ENCODE assay signal across 27 cellular contexts in the genomic region with DNA sequence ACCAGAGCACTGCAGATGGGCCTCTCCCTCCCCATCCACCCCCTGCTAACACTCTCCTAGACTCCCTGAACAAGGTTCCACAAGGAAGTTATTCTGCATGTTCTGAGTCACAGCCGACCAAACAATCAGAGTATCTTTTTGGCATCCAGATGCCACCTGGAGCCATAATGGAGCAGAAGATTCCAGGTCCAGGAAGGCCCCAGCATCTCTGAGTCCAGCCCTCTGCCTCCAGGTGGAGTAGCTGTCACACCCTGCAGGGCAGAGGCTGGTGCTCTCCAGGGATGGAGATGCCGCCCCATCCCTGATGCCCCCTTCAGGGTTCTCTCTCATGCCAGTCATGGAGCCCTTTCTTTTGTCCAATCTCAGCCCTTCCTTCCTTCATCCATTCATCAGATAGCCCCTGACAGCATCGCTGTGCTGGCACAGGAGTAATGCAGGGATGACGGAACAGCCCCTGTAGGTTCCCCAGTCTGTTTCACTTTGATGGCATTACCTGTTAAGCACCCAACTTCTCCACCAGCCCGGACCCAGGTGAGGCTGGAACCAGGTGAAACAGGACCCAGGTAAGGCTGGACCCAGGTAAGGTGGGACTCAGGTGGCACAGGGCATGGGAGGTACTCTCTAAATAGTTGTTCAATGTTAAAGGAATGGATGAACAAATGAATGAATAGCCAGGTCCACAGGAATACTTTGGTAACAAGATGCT. TPM values are rescaled to one million over a fixed set of nuclear protein-coding genes. Genes with fewer than 3 reads are reported as not detected.
DNase-seq lines count a peak whose midpoint lies in the region; FAIRE-seq and TF ChIP-seq lines count a peak whose summit lies in the region.
"Had no signal": no experiment of that assay in that cellular context is flagged by ENCODE, and none has a peak within 500 bp of the region (broad histone marks: within the 10 kb centered on the region; RNA-seq: fewer than 3 reads in every experiment).

No MANE protein-coding gene starts in this region.

- no peaks in the 10 kb centered on the region for H3K36me3 Mint-ChIP-seq in progenitor cell of endocrine pancreas (ENCODE audit: insufficient read depth)
- H3K36me3 Mint-ChIP-seq: activated naive CD4-positive, alpha-beta T cell treated with anti-CD3 and anti-CD28 coated beads, Interleukin-2, amount 50 U/mL, for 24 hours had no signal

- dilution Hi-C loops in mammary epithelial cell (cut with HindIII; ENCODE audit: low sequenced_read_pairs) (loop anchor here (5.0 kb wide), 2 partner anchors 34 to 71 kb away; no protein-coding TSS in a partner anchor), keratinocyte (cut with MboI; ENCODE audit: extremely low pct_ligation_motif_present, low sequenced_read_pairs) (no loop called here)

- CTCF ChIA-PET in mammary epithelial cell (lab: Charles Lee; ENCODE audit: low non-redundant PET) = no interaction called here

- no peak overlapping the region for H3K27ac Mint-ChIP-seq in progenitor cell of endocrine pancreas
- H3K27ac Mint-ChIP-seq: activated CD4-positive, alpha-beta T cell treated with anti-CD3 and anti-CD28 coated beads, Interleukin-2, amount 10 ng/mL, durations not matched to agents 7 days and 5 days; activated naive CD4-positive, alpha-beta T cell treated with anti-CD3 and anti-CD28 coated beads, Interleukin-2, amount 50 U/mL, for 24 hours; activated T-cell treated with anti-CD3 and anti-CD28 coated beads, Interleukin-2, amount 50 U/mL, for 72 hours; IgD-negative memory B cell had no signal

- H3K4me3 Mint-ChIP-seq in progenitor cell of endocrine pancreas (ENCODE audit: low read depth) = no peak overlapping the region
- H3K4me3 Mint-ChIP-seq: activated CD4-positive, alpha-beta T cell treated with anti-CD3 and anti-CD28 coated beads, Interleukin-2, amount 10 ng/mL, durations not matched to agents 7 days and 5 days; activated naive CD4-positive, alpha-beta T cell treated with anti-CD3 and anti-CD28 coated beads, Interleukin-2, amount 50 U/mL, for 24 hours; activated T-cell treated with anti-CD3 and anti-CD28 coated beads, Interleukin-2, amount 50 U/mL, for 72 hours; IgD-negative memory B cell had no signal

- H3K9me3 Mint-ChIP-seq in progenitor cell of endocrine pancreas (ENCODE audit: low read depth) = no peaks in the 10 kb centered on the region
- H3K9me3 Mint-ChIP-seq: activated CD4-positive, alpha-beta T cell treated with anti-CD3 and anti-CD28 coated beads, Interleukin-2, amount 10 ng/mL, durations not matched to agents 7 days and 5 days; activated naive CD4-positive, alpha-beta T cell treated with anti-CD3 and anti-CD28 coated beads, Interleukin-2, amount 50 U/mL, for 24 hours; activated T-cell treated with anti-CD3 and anti-CD28 coated beads, Interleukin-2, amount 50 U/mL, for 72 hours; CD14-positive monocyte; IgD-negative memory B cell had no signal

- no peak overlapping the region for H3K4me3 ChIP-seq in GM23248
- H3K4me3 ChIP-seq in mammary epithelial cell (replicated peaks in 1 of 3; ENCODE audit: insufficient read depth in 1 of 3, low read depth in 2 of 3, low read length in 3 of 3) = no peak overlapping the region
- H3K4me3 ChIP-seq in keratinocyte (ENCODE audit: control insufficient read depth in 2 of 3, extremely low read depth in 1 of 3, insufficient read depth in 2 of 3, low read depth in 1 of 3, low read length in 3 of 3) = no peak overlapping the region
- H3K4me3 ChIP-seq in smooth muscle cell = no peak overlapping the region
- H3K4me3 ChIP-seq: gastrocnemius medialis, hepatocyte, upper lobe of left lung had no signal

- FAIRE-seq in keratinocyte (lab: Jason Lieb, UNC) = no peak

- BruUV-seq in mammary epithelial cell (replicated peaks; lab: Mats Ljungman, UMichigan) = no TSS peak

- TF ChIP-seq CTCF in mammary epithelial cell (conservative IDR thresholded peaks at IDR 0.05 in 1 of 2, IDR thresholded peaks at IDR 0.05 in 1 of 2; ENCODE audit: extremely low read depth in 1 of 2, insufficient read depth in 1 of 2, low read depth in 1 of 2, low read length in 2 of 2) (peak in 1 of 2 donors; percentile 28), keratinocyte (optimal IDR thresholded peaks at IDR 0.05 in 1 of 3, IDR thresholded peaks at IDR 0.05 in 1 of 3, conservative IDR thresholded peaks at IDR 0.05 in 1 of 3; ENCODE audit: extremely low read depth in 1 of 3, insufficient read depth in 2 of 3, low read length in 3 of 3) (peak in 2 of 3 experiments; percentile 6 to 54), smooth muscle cell (IDR thresholded peaks at IDR 0.05; ENCODE audit: borderline replicate concordance, insufficient read depth, poor library complexity, severe bottlenecking) (no peak), progenitor cell of endocrine pancreas (IDR thresholded peaks at IDR 0.05; ENCODE audit: unreplicated experiment) (no peak)

- H3K27ac ChIP-seq in GM23248 (no peak overlapping the region), mammary epithelial cell (ENCODE audit: insufficient read depth, low read depth, low read length) (peak overlapping the region; percentile 63), keratinocyte (ENCODE audit: control insufficient read depth, insufficient read depth, low read length) (peak overlapping the region; percentile 86), smooth muscle cell (ENCODE audit: low read depth) (peak overlapping the region; percentile 75)
- H3K27ac ChIP-seq: gastrocnemius medialis, hepatocyte, VCaP had no signal

- DNase-seq in GM23248 = no peak
- DNase-seq in mammary epithelial cell = no peak
- DNase-seq in keratinocyte (ENCODE audit: low read depth, low spot score) = no peak
- DNase-seq in smooth muscle cell (lab: John Stamatoyannopoulos, UW; ENCODE audit: unreplicated experiment) = no peak
- DNase-seq in progenitor cell of endocrine pancreas (ENCODE audit: low spot score, unreplicated experiment) = no peak
- no peak for DNase-seq in 8988T
- no peak for DNase-seq in AG20443 (ENCODE audit: low spot score)
- DNase-seq: activated CD4-positive, alpha-beta T cell treated with anti-CD3 and anti-CD28 coated beads, Interleukin-2, amount 10 ng/mL, durations not matched to agents 7 days and 5 days; activated T-cell treated with anti-CD3 and anti-CD28 coated beads, Interleukin-2, amount 50 U/mL, for 72 hours; Calu3; cerebellar nuclear complex; erythroblast; gastrocnemius medialis; NCI-H1105 treated with DMSO at 0.1 percent for 48 hours; NCI-H2029 treated with DMSO at 0.1 percent for 48 hours; NCI-H2227 treated with DMSO at 0.1 percent for 48 hours; NCI-H69; posterior cingulate gyrus; RPMI8226; stimulated activated CD4-positive, alpha-beta T cell treated with anti-CD3 and anti-CD28 coated beads, Interleukin-2, amount 100 ng/mL, for 24 hours had no signal

- H3K9me1 ChIP-seq in keratinocyte (ENCODE audit: control insufficient read depth, extremely low read depth, insufficient read depth, low read length) = no peaks in the 10 kb centered on the region

- H3K27me3 ChIP-seq in GM23248 (replicated peaks; ENCODE audit: insufficient read depth) (no peaks in the 10 kb centered on the region), mammary epithelial cell (ENCODE audit: insufficient read depth, low read length) (no peaks in the 10 kb centered on the region), keratinocyte (ENCODE audit: control insufficient read depth, extremely low read depth, insufficient read depth, low read length) (no peaks in the 10 kb centered on the region), smooth muscle cell (ENCODE audit: low read depth) (no peaks in the 10 kb centered on the region)
- H3K27me3 ChIP-seq: gastrocnemius medialis, hepatocyte, upper lobe of left lung had no signal

- H3K9ac ChIP-seq in GM23248 (no peak overlapping the region), mammary epithelial cell (ENCODE audit: insufficient read depth, low read length) (no peak overlapping the region), keratinocyte (ENCODE audit: control insufficient read depth, extremely low read depth, insufficient read depth, low read length) (peak overlapping the region; percentile 49), smooth muscle cell (ENCODE audit: low read depth) (peak overlapping the region; percentile 49)

- intact Hi-C loops in mammary epithelial cell (cut with micrococcal nuclease) = no loop called here

- H3K36me3 ChIP-seq in GM23248 (ENCODE audit: low read depth) = no peaks in the 10 kb centered on the region
- no peaks in the 10 kb centered on the region for H3K36me3 ChIP-seq in mammary epithelial cell (ENCODE audit: insufficient read depth, low read length)
- H3K36me3 ChIP-seq in keratinocyte (ENCODE audit: control insufficient read depth in 2 of 2, extremely low read depth in 1 of 2, insufficient read depth in 2 of 2, low read length in 2 of 2) = no peaks in the 10 kb centered on the region
- no peaks in the 10 kb centered on the region for H3K36me3 ChIP-seq in smooth muscle cell (ENCODE audit: low read depth)
- H3K36me3 ChIP-seq: gastrocnemius medialis, upper lobe of left lung had no signal

- H4K20me1 ChIP-seq in GM23248 (ENCODE audit: insufficient read depth) (no peaks in the 10 kb centered on the region), mammary epithelial cell (ENCODE audit: insufficient read depth, low read length) (no peaks in the 10 kb centered on the region), keratinocyte (ENCODE audit: control insufficient read depth, extremely low read depth, insufficient read depth, low read length) (no peaks in the 10 kb centered on the region), smooth muscle cell (ENCODE audit: low read depth) (no peaks in the 10 kb centered on the region)

- H3F3A ChIP-seq in GM23248 (ENCODE audit: insufficient read depth) (no peaks in the 10 kb centered on the region; the same call in 1 of the 2 replicates), smooth muscle cell (ENCODE audit: low read depth) (no peaks in the 10 kb centered on the region)

- in situ Hi-C loops in GM23248 (cut with MboI) (no loop called here), mammary epithelial cell (cut with MboI; ENCODE audit: low sequenced_read_pairs in 2 of 2) (no loop called here)

- H3K9me3 ChIP-seq in GM23248 (ENCODE audit: low read depth) = no peaks in the 10 kb centered on the region
- no peaks in the 10 kb centered on the region for H3K9me3 ChIP-seq in mammary epithelial cell (replicated peaks; ENCODE audit: insufficient read depth, low read length)
- no peaks in the 10 kb centered on the region for H3K9me3 ChIP-seq in keratinocyte (ENCODE audit: control insufficient read depth, low read depth, low read length)
- no peaks in the 10 kb centered on the region for H3K9me3 ChIP-seq in smooth muscle cell (replicated peaks; ENCODE audit: low read depth)
- H3K9me3 ChIP-seq: gastrocnemius medialis, upper lobe of left lung had no signal

- peaks cover 25% of the 10 kb centered on the region for H3K27me3 Mint-ChIP-seq in progenitor cell of endocrine pancreas
- H3K27me3 Mint-ChIP-seq: activated naive CD4-positive, alpha-beta T cell treated with anti-CD3 and anti-CD28 coated beads, Interleukin-2, amount 50 U/mL, for 24 hours had no signal

- H2AFZ ChIP-seq in GM23248 (no peak overlapping the region), mammary epithelial cell (ENCODE audit: low read depth, low read length) (peak overlapping the region; percentile 77), keratinocyte (ENCODE audit: control insufficient read depth, low read length) (peak overlapping the region; percentile 58), smooth muscle cell (ENCODE audit: low read depth) (no peak overlapping the region)
- H2AFZ ChIP-seq: hepatocyte had no signal

- H3K79me2 ChIP-seq in GM23248 (ENCODE audit: insufficient read depth) (no peaks in the 10 kb centered on the region), mammary epithelial cell (ENCODE audit: insufficient read depth, low read length) (no peaks in the 10 kb centered on the region), keratinocyte (ENCODE audit: control insufficient read depth, insufficient read depth, low read length) (no peaks in the 10 kb centered on the region), smooth muscle cell (ENCODE audit: low read depth) (no peaks in the 10 kb centered on the region)
- H3K79me2 ChIP-seq: hepatocyte had no signal

- H3K4me2 ChIP-seq in GM23248 (ENCODE audit: unreplicated experiment) (peak overlapping the region; percentile 45), mammary epithelial cell (ENCODE audit: insufficient read depth, low read depth, low read length) (peak overlapping the region; percentile 18), keratinocyte (ENCODE audit: control insufficient read depth, extremely low read depth, insufficient read depth, low read depth, low read length) (peak overlapping the region; percentile 46), smooth muscle cell (no peak overlapping the region)
- H3K4me2 ChIP-seq: hepatocyte had no signal

- H3K9me2 ChIP-seq in GM23248 (ENCODE audit: insufficient read depth) = no peaks in the 10 kb centered on the region

- H3K4me1 ChIP-seq in GM23248 (ENCODE audit: insufficient read depth) (peaks cover 15% of the 10 kb centered on the region), mammary epithelial cell (ENCODE audit: insufficient read depth, low read length) (peaks cover 27% of the 10 kb centered on the region), keratinocyte (ENCODE audit: control insufficient read depth, extremely low read depth, insufficient read depth, low read length) (peaks cover 34% of the 10 kb centered on the region), smooth muscle cell (ENCODE audit: low read depth) (peaks cover 28% of the 10 kb centered on the region)

- H3K4me1 Mint-ChIP-seq in progenitor cell of endocrine pancreas (ENCODE audit: low read depth) = peaks cover 6% of the 10 kb centered on the region

- WGBS in GM23248 (ENCODE audit: low coverage in 1 of 2, low lambda C conversion rate in 2 of 2, missing lambda C conversion rate in 2 of 2), 2 experiments = 77 to 82% methylated on average over 5 of the region's 5 CpGs
- WGBS in mammary epithelial cell (ENCODE audit: low coverage, missing lambda C conversion rate) = 98% methylated on average over 5 of the region's 5 CpGs
- 98% methylated on average over 5 of the region's 5 CpGs for WGBS in smooth muscle cell (ENCODE audit: low lambda C conversion rate)

RNA-seq across cellular contexts. Expression of a gene that starts 20.1 kb away (rescaled TPM):
- total RNA-seq in GM23248 (2014; rRNA removed; shearing (Covaris generic)) = 30.6 and 40.1 TPM in 2 replicates
- polyA plus RNA-seq in GM23248 (2016; fragmentation: Nextera tagmentation; extraction: Ambion mirVana) (30.8 and 35.2 TPM in 2 replicates), mammary epithelial cell (51.9 TPM), keratinocyte (22.8 to 36.1 TPM (median 35.8 TPM) in 3 replicates), smooth muscle cell (122 and 144 TPM in 2 replicates)
- total RNA-seq in mammary epithelial cell (10 to 100 TPM; 41.3 to 49.6 TPM), smooth muscle cell (75.2 and 76.5 TPM in 2 replicates), progenitor cell of endocrine pancreas (27.1 and 29.8 TPM in 2 replicates)
- polyA minus RNA-seq in mammary epithelial cell (57.2 TPM), keratinocyte (27.5 to 79.8 TPM (median 38.8 TPM) in 3 replicates)
- polyA plus RNA-seq in keratinocyte (2011; ENCODE audit: low read depth) = 3.6 TPM
- polyA plus RNA-seq in keratinocyte (2011; cell fraction: cytosol; rRNA removed) = 23.3 and 32.4 TPM in 2 replicates
- 46.7 and 64.8 TPM in 2 replicates for polyA plus RNA-seq in keratinocyte (2011; cell fraction: nucleus; rRNA removed)
- polyA plus RNA-seq in keratinocyte (2012; ENCODE audit: low replicate concordance) = 24.0 and 42.3 TPM in 2 replicates
- 58.9 TPM for polyA minus RNA-seq in keratinocyte (2011; cell fraction: cytosol; rRNA and poly(A)+ RNA removed)
- 52.7 and 54.9 TPM in 2 replicates for polyA minus RNA-seq in keratinocyte (2011; cell fraction: nucleus; rRNA and poly(A)+ RNA removed)
- total RNA-seq: mononuclear cell had no signal
- polyA plus RNA-seq: CD14-positive monocyte, IgD-negative memory B cell had no signal

Comparison
In these comparisons a context has a peak if more than half of its experiments do, and no peak if none do; other contexts are left out.
1. H2AFZ ChIP-seq: peak in mammary epithelial cell (single experiment) and keratinocyte (single experiment); none in GM23248 (single experiment) and smooth muscle cell (single experiment).
2. H3K9ac ChIP-seq: peak in keratinocyte (single experiment) and smooth muscle cell (single experiment); none in GM23248 (single experiment) and mammary epithelial cell (single experiment).
3. CTCF ChIP-seq: peak in keratinocyte (2 of 3); none in smooth muscle cell (single experiment) and progenitor cell of endocrine pancreas (single experiment).